In the genomic region with DNA sequence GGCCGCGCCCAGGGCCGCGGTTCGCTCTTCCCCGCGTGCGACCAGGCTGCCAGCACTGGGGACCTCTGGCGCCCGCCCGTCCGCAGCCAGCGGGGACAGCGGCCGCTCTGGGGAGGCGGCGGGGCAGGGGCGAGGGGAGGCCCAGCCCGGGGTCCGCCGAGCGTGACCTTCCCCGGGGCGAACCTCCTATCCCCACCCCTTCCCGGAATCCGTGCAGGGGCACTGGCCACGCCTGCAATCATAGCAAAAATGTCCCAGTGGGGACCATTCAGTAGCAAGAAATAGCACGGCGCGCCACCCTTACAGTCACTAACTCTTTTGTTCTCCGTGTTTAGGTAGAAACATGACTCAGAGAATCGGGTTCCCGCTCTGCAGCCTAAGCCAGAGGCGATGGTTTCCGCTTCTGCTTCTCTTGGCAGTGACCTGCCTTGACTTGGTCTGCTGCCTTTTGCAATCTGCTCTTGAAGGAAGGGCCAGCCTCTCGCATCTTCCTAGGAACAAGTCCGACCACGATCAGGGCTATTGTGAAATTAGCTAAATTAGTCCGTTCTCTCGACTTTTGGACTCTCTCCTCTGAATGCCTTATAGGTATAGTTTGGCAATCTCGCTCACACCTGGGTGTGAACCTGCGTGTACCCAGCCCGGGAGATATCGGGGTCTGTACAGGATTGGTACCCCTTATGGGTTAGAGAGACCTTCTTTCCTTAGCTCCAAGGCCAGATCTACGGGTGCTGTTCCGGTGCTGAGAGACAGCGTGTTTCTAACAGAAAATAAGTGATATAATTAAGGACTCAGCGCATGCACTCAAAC, we compare ENCODE assay signal across 8 cellular contexts.
A peak's percentile ranks its signal among the peaks of the same experiment; 100 is the strongest.
DNase-seq lines count a peak whose midpoint lies in the region; ATAC-seq, FAIRE-seq and TF ChIP-seq lines count a peak whose summit lies in the region.

No MANE protein-coding gene starts in this region.

- H3K79me2 ChIP-seq in OCI-LY3 (ENCODE audit: low read length): no peaks in the 10 kb centered on the region

- no peaks in the 10 kb centered on the region for H4K20me1 ChIP-seq in OCI-LY3 (ENCODE audit: insufficient read depth, low read length)

- no peak for TF ChIP-seq POLR2A in GM12891 (IDR thresholded peaks at IDR 0.05; ENCODE audit: low read depth, low read length)

- no peak overlapping the region for H3K27ac ChIP-seq in OCI-LY3 (ENCODE audit: low read length)

- H3K9ac ChIP-seq in OCI-LY3 (ENCODE audit: low read length): no peak overlapping the region; the same call in 1 of the 2 replicates

- H3K9me3 ChIP-seq in OCI-LY3 (ENCODE audit: insufficient read depth, low read length): no peaks in the 10 kb centered on the region

- peak; percentile 77 for ATAC-seq in HG02588 (IDR thresholded peaks at IDR 0.05; ENCODE audit: unreplicated experiment)

- H3K4me1 ChIP-seq in OCI-LY3 (ENCODE audit: low read length): peaks cover 6% of the 10 kb centered on the region; the same call in 1 of the 2 replicates

- peak overlapping the region; percentile 57 for H3K4me2 ChIP-seq in OCI-LY3 (ENCODE audit: low read length)

- no peaks in the 10 kb centered on the region for H3K27me3 ChIP-seq in OCI-LY3 (ENCODE audit: low read depth, low read length)

- TF ChIP-seq CTCF in OCI-LY3 (IDR thresholded peaks at IDR 0.05; ENCODE audit: low read depth, low read length): no peak

- peak; percentile 20 for FAIRE-seq in GM12891 (lab: Jason Lieb, UNC)

- H3K36me3 ChIP-seq in OCI-LY3 (replicated peaks; ENCODE audit: low read depth, low read length): no peaks in the 10 kb centered on the region

- H3K4me3 ChIP-seq in OCI-LY3 (ENCODE audit: low read length): peak overlapping the region; percentile 56

- no peak overlapping the region; the same call in 1 of the 2 replicates for H2AFZ ChIP-seq in OCI-LY3 (ENCODE audit: low read depth, low read length)

- peak; percentile 26 for DNase-seq in GM12891 (ENCODE audit: insufficient read length, low spot score)
- DNase-seq in cerebellar cortex (ENCODE audit: low spot score): peak; percentile 52
- DNase-seq in kidney glomerular epithelial cell (lab: John Stamatoyannopoulos, UW): peak; percentile 19
- peak in 2 of 3 donors; percentile 5 to 21 for DNase-seq in stimulated activated CD4-positive, alpha-beta T cell treated with anti-CD3 and anti-CD28 coated beads, TNF-alpha, amount 100 ng/mL, for 48 hours (ENCODE audit: low read depth in 3 of 3)
- DNase-seq in stimulated activated naive CD4-positive, alpha-beta T cell treated with Interleukin-2 at 50 U/mL for 16 hours (lab: John Stamatoyannopoulos, UW): no peak
- no peak for DNase-seq in NCI-H1105 treated with DMSO at 0.1 percent for 48 hours (lab: John Stamatoyannopoulos, UW)

TF ChIP-seq in GM12891, 5 proteins besides CTCF, POLR2A, EP300 and RAD21:
- no peak for TF ChIP-seq SPI1 (IDR thresholded peaks at IDR 0.05; ENCODE audit: low read depth, low read length)
- TF ChIP-seq PAX5 (IDR thresholded peaks at IDR 0.05; ENCODE audit: insufficient read depth, low read length, severe bottlenecking): no peak
- TF ChIP-seq POU2F2 (IDR thresholded peaks at IDR 0.05; ENCODE audit: low read depth, low read length): no peak
- TF ChIP-seq TAF1 (IDR thresholded peaks at IDR 0.05; ENCODE audit: low read depth, low read length): no peak
- TF ChIP-seq POLR2AphosphoS5 (IDR thresholded peaks at IDR 0.05; ENCODE audit: low read depth, low read length): no peak

Comparison
In these comparisons a context has a peak if more than half of its experiments do, and no peak if none do; other contexts are left out.
1. DNase-seq: peak in GM12891 (single experiment), cerebellar cortex (single experiment), kidney glomerular epithelial cell (single experiment) and stimulated activated CD4-positive, alpha-beta T cell treated with anti-CD3 and anti-CD28 coated beads, TNF-alpha, amount 100 ng/mL, for 48 hours (2 of 3); none in stimulated activated naive CD4-positive, alpha-beta T cell treated with Interleukin-2 at 50 U/mL for 16 hours (single experiment) and NCI-H1105 treated with DMSO at 0.1 percent for 48 hours (single experiment).